ENCODE assay signal across 37 cellular contexts in the genomic region with DNA sequence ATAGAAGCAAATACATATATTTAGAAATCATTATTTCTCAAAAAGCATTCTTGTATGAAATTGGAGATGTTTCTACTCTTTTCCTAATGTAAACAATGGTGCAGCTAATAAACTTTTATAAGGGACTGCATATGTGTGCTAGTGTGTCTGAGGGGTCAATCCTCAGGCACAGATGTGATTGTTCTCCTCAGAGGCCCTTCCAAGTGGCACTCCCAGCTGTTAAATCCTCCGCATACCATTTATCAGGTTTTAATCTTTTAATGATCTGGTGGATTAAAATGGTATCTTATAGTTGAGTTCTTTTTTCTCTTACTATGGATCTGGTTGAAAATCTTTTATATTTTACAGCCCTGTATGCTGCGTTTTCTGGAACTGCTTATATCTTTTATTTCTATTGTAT. TPM values are rescaled to one million over a fixed set of nuclear protein-coding genes. Genes with fewer than 3 reads are reported as not detected.
"Had no signal": no experiment of that assay in that cellular context is flagged by ENCODE, and none has a peak within 500 bp of the region (broad histone marks: within the 10 kb centered on the region; RNA-seq: fewer than 3 reads in every experiment).

No MANE protein-coding gene starts in this region.

- FAIRE-seq: endometrium, endothelial cell of umbilical vein had no signal

- ATAC-seq: activated CD4-positive, CD25-positive, alpha-beta regulatory T cell treated with anti-CD3 and anti-CD28 coated beads, Interleukin-2, amount 50 U/mL, for 24 hours; activated CD8-positive, alpha-beta memory T cell treated with anti-CD3 and anti-CD28 coated beads, Interleukin-2, amount 10 ng/mL, durations not matched to agents 7 days and 5 days; activated CD8-positive, alpha-beta T cell treated with anti-CD3 and anti-CD28 coated beads, Interleukin-2, amount 10 ng/mL, durations not matched to agents 7 days and 5 days; activated naive CD8-positive, alpha-beta T cell treated with anti-CD3 and anti-CD28 coated beads, Interleukin-2, amount 50 U/mL, for 24 hours; body of pancreas; gastroesophageal sphincter; heart right ventricle; T-helper 17 cell had no signal

- DNase-seq: activated B cell treated with CpG ODN at 0.5 μM for 24 hours; activated CD4-positive, alpha-beta memory T cell treated with anti-CD3 and anti-CD28 coated beads for 36 hours; activated CD4-positive, alpha-beta T cell treated with anti-CD3 and anti-CD28 coated beads for 48 hours; activated CD4-positive, alpha-beta T cell treated with anti-CD3 and anti-CD28 coated beads, Interleukin-2, amount 50 U/mL, for 1 hour; activated CD8-positive, alpha-beta memory T cell treated with anti-CD3 and anti-CD28 coated beads, Interleukin-2, amount 10 ng/mL, durations not matched to agents 7 days and 5 days; activated CD8-positive, alpha-beta memory T cell treated with anti-CD3 and anti-CD28 coated beads, Interleukin-2, amount 50 U/mL, for 4 hours; activated CD8-positive, alpha-beta T cell treated with anti-CD3 and anti-CD28 coated beads, Interleukin-2, amount 10 ng/mL, durations not matched to agents 7 days and 5 days; activated effector memory CD4-positive, alpha-beta T cell treated with anti-CD3 and anti-CD28 coated beads, Interleukin-2, amount 50 U/mL, for 16 hours; activated naive CD4-positive, alpha-beta T cell treated with anti-CD3 and anti-CD28 coated beads for 36 hours; activated naive CD8-positive, alpha-beta T cell treated with anti-CD3 and anti-CD28 coated beads for 36 hours; activated naive CD8-positive, alpha-beta T cell treated with anti-CD3 and anti-CD28 coated beads, Interleukin-2, amount 50 U/mL, for 24 hours; activated T-cell treated with anti-CD3 and anti-CD28 coated beads, Interleukin-2, amount 50 U/mL, for 1 hour; activated T-cell treated with anti-CD3 and anti-CD28 coated beads, Interleukin-2, amount 50 U/mL, for 48 hours; adrenal gland; amygdala; aorta; body of pancreas; caudate nucleus; cerebellar nuclear complex; colonic mucosa; effector CD8-positive, alpha-beta T cell; esophagus squamous epithelium; foreskin melanocyte; heart right ventricle; T-helper 17 cell; T1000; WERI-Rb-1 had no signal

RNA-seq across cellular contexts. Expression of a gene that starts 5.6 kb away (rescaled TPM):
- total RNA-seq: activated B cell treated with CpG ODN at 0.5 μM for 24 hours; activated CD4-positive, alpha-beta memory T cell treated with anti-CD3 and anti-CD28 coated beads for 36 hours; activated CD8-positive, alpha-beta memory T cell treated with anti-CD3 and anti-CD28 coated beads for 36 hours; activated CD8-positive, alpha-beta memory T cell treated with anti-CD3 and anti-CD28 coated beads, Interleukin-2, amount 10 ng/mL, durations not matched to agents 7 days and 5 days; activated CD8-positive, alpha-beta T cell treated with anti-CD3 and anti-CD28 coated beads, Interleukin-2, amount 10 ng/mL, durations not matched to agents 7 days and 5 days; activated naive CD4-positive, alpha-beta T cell treated with anti-CD3 and anti-CD28 coated beads for 36 hours; activated naive CD8-positive, alpha-beta T cell treated with anti-CD3 and anti-CD28 coated beads for 36 hours; activated T-helper 1 cell treated with anti-CD3 and anti-CD28 coated beads, Interleukin-12 subunit alpha, Interleukin-12 subunit beta, Interleukin-2, Interleukin-4 antibody, amounts not matched to agents 30 ng/mL and 10 ng/mL and 1 ng/mL, durations not matched to agents 14 hours and 24 hours and 36 hours; activated T-helper 2 cell treated with anti-CD3 and anti-CD28 coated beads, Interferon-gamma antibody, Interleukin-2, Interleukin-4, amounts not matched to agents 10 μg/mL and 5 μg/mL and 100 μg/mL, durations not matched to agents 14 hours and 24 hours and 36 hours; dermis microvascular lymphatic vessel endothelial cell; endothelial cell of umbilical vein; fibroblast of villous mesenchyme; glomerular endothelial cell; T-helper 17 cell had no signal

RNA-seq across cellular contexts. Expression of a gene that starts 25.5 kb away (rescaled TPM):
- total RNA-seq: activated B cell treated with CpG ODN at 0.5 μM for 24 hours; activated CD4-positive, alpha-beta memory T cell treated with anti-CD3 and anti-CD28 coated beads for 36 hours; activated CD8-positive, alpha-beta memory T cell treated with anti-CD3 and anti-CD28 coated beads for 36 hours; activated CD8-positive, alpha-beta memory T cell treated with anti-CD3 and anti-CD28 coated beads, Interleukin-2, amount 10 ng/mL, durations not matched to agents 7 days and 5 days; activated CD8-positive, alpha-beta T cell treated with anti-CD3 and anti-CD28 coated beads, Interleukin-2, amount 10 ng/mL, durations not matched to agents 7 days and 5 days; activated naive CD4-positive, alpha-beta T cell treated with anti-CD3 and anti-CD28 coated beads for 36 hours; activated naive CD8-positive, alpha-beta T cell treated with anti-CD3 and anti-CD28 coated beads for 36 hours; activated T-helper 1 cell treated with anti-CD3 and anti-CD28 coated beads, Interleukin-12 subunit alpha, Interleukin-12 subunit beta, Interleukin-2, Interleukin-4 antibody, amounts not matched to agents 30 ng/mL and 10 ng/mL and 1 ng/mL, durations not matched to agents 14 hours and 24 hours and 36 hours; activated T-helper 2 cell treated with anti-CD3 and anti-CD28 coated beads, Interferon-gamma antibody, Interleukin-2, Interleukin-4, amounts not matched to agents 10 μg/mL and 5 μg/mL and 100 μg/mL, durations not matched to agents 14 hours and 24 hours and 36 hours; dermis microvascular lymphatic vessel endothelial cell; endothelial cell of umbilical vein; fibroblast of villous mesenchyme; glomerular endothelial cell had no signal

RNA-seq across cellular contexts. Expression of a gene that starts 52.4 kb away (rescaled TPM):
- total RNA-seq: activated B cell treated with CpG ODN at 0.5 μM for 24 hours; activated CD4-positive, alpha-beta memory T cell treated with anti-CD3 and anti-CD28 coated beads for 36 hours; activated CD8-positive, alpha-beta memory T cell treated with anti-CD3 and anti-CD28 coated beads for 36 hours; activated CD8-positive, alpha-beta memory T cell treated with anti-CD3 and anti-CD28 coated beads, Interleukin-2, amount 10 ng/mL, durations not matched to agents 7 days and 5 days; activated CD8-positive, alpha-beta T cell treated with anti-CD3 and anti-CD28 coated beads, Interleukin-2, amount 10 ng/mL, durations not matched to agents 7 days and 5 days; activated naive CD4-positive, alpha-beta T cell treated with anti-CD3 and anti-CD28 coated beads for 36 hours; activated naive CD8-positive, alpha-beta T cell treated with anti-CD3 and anti-CD28 coated beads for 36 hours; activated T-helper 1 cell treated with anti-CD3 and anti-CD28 coated beads, Interleukin-12 subunit alpha, Interleukin-12 subunit beta, Interleukin-2, Interleukin-4 antibody, amounts not matched to agents 30 ng/mL and 10 ng/mL and 1 ng/mL, durations not matched to agents 14 hours and 24 hours and 36 hours; activated T-helper 2 cell treated with anti-CD3 and anti-CD28 coated beads, Interferon-gamma antibody, Interleukin-2, Interleukin-4, amounts not matched to agents 10 μg/mL and 5 μg/mL and 100 μg/mL, durations not matched to agents 14 hours and 24 hours and 36 hours; dermis microvascular lymphatic vessel endothelial cell; endothelial cell of umbilical vein; glomerular endothelial cell; T-helper 17 cell had no signal
